In genomic region chr5:102241809-102242421, GRCh38 we compare ENCODE assay signal across 1 cellular context.
TF ChIP-seq lines count a peak whose summit lies in the region.

No MANE protein-coding gene starts in this region.

TF ChIP-seq in H1, 55 proteins besides CTCF, POLR2A, EP300 and RAD21 (continued from another document):
- TF ChIP-seq CHD7 (IDR thresholded peaks at IDR 0.05; ENCODE audit: insufficient replicate concordance, low read length) (no peak), SAP30 (IDR thresholded peaks at IDR 0.05; ENCODE audit: insufficient read depth, insufficient replicate concordance, low read length) (no peak), TEAD4 (IDR thresholded peaks at IDR 0.05; ENCODE audit: low read depth, low read length) (no peak), SP4 (IDR thresholded peaks at IDR 0.05; ENCODE audit: low read length) (no peak), RNF2 (IDR thresholded peaks at IDR 0.05; ENCODE audit: borderline replicate concordance, low read depth, low read length, missing control alignments, poor library complexity, severe bottlenecking) (no peak)
